In the genomic region with DNA sequence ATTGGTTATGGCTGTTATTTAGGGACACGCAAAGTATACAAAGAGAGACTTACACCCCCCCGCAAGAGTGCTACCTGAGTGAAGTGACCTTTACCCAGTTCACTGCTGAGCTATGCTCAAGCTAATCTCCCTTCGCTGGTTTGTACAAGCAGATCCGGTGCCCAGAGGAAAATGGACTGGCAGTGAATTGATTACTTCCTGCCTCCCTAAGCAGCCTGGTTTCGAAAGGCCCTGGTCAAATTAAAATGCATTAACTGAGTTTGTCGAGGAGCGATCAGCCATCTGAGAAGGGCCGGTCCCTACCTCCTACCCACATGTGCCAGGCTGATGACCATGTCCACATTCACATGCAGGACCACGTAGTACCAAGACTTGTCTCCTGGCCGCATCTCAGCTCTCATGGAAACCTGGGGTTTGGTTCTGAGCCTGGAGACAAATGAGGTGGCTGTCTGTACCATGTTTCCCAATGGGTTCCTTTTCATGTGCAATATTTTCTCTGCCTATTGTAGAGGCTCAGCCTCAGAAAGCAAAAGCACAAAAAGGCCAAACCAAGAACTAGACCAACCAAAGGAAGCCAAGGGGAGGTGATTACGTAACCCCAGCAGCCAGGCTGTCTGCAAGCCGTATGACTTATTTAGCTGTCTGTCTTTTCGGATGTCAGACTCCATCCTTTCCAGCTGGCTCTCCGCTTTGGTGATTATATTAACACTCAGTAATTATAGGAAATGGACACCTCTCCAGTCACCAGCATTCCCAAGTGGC, we compare ENCODE assay signal across 11 cellular contexts.
DNase-seq lines count a peak whose midpoint lies in the region; ATAC-seq and TF ChIP-seq lines count a peak whose summit lies in the region.
"Had no signal": no experiment of that assay in that cellular context is flagged by ENCODE, and none has a peak within 500 bp of the region (broad histone marks: within the 10 kb centered on the region; RNA-seq: fewer than 3 reads in every experiment).

No MANE protein-coding gene starts in this region.

- H3K27me3 ChIP-seq in GM23248 (replicated peaks; ENCODE audit: insufficient read depth): no peaks in the 10 kb centered on the region
- H3K27me3 ChIP-seq in suprapubic skin: no peaks in the 10 kb centered on the region
- H3K27me3 ChIP-seq: neutrophil, SJSA1 had no signal

- DNase-seq in AG20443 (ENCODE audit: low spot score) (peak; percentile 45), GM23248 (peak; percentile 76), NOMO-1 treated with DMSO at 0.1 percent for 48 hours (lab: John Stamatoyannopoulos, UW; ENCODE audit: unreplicated experiment) (peak; percentile 77), foreskin fibroblast (peak; percentile 18 to 43), suprapubic skin (ENCODE audit: low spot score in 2 of 2) (no peak), GM19238 (ENCODE audit: insufficient read length, low spot score) (no peak)
- DNase-seq: activated CD8-positive, alpha-beta memory T cell treated with anti-CD3 and anti-CD28 coated beads for 24 hours had no signal

- no peak overlapping the region for H3K4me2 ChIP-seq in GM23248 (ENCODE audit: unreplicated experiment)

- H3K4me3 ChIP-seq in GM23248: no peak overlapping the region
- no peak overlapping the region for H3K4me3 ChIP-seq in foreskin fibroblast (ENCODE audit: low read depth in 1 of 2, low read length in 2 of 2)
- H3K4me3 ChIP-seq in suprapubic skin: no peak overlapping the region
- H3K4me3 ChIP-seq: SJSA1 had no signal

- TF ChIP-seq POLR2A in suprapubic skin (IDR thresholded peaks at IDR 0.05): no peak

- H3K27ac ChIP-seq in GM23248: no peak overlapping the region
- H3K27ac ChIP-seq in suprapubic skin: no peak overlapping the region
- H3K27ac ChIP-seq: neutrophil, SJSA1 had no signal

- H4K20me1 ChIP-seq in GM23248 (ENCODE audit: insufficient read depth): no peaks in the 10 kb centered on the region

- no peaks in the 10 kb centered on the region for H3K36me3 ChIP-seq in GM23248 (ENCODE audit: low read depth)
- no peaks in the 10 kb centered on the region for H3K36me3 ChIP-seq in suprapubic skin
- H3K36me3 ChIP-seq: neutrophil, SJSA1 had no signal

- H3K9me2 ChIP-seq in GM23248 (ENCODE audit: insufficient read depth): no peaks in the 10 kb centered on the region

- no peak overlapping the region for H3K9ac ChIP-seq in GM23248

- TF ChIP-seq CTCF in foreskin fibroblast (IDR thresholded peaks at IDR 0.05; ENCODE audit: low read depth, low read length): no peak
- no peak for TF ChIP-seq CTCF in suprapubic skin (IDR thresholded peaks at IDR 0.05)

- peaks cover 8% of the 10 kb centered on the region for H3K4me1 ChIP-seq in GM23248 (ENCODE audit: insufficient read depth)
- H3K4me1 ChIP-seq in suprapubic skin: peaks cover 22% of the 10 kb centered on the region

- in situ Hi-C loops in GM23248 (cut with MboI): loop anchor here (10.0 kb wide), 2 partner anchors 204 to 266 kb away; no protein-coding TSS in a partner anchor

- no peak overlapping the region for H2AFZ ChIP-seq in GM23248

- H3K79me2 ChIP-seq in GM23248 (ENCODE audit: insufficient read depth): no peaks in the 10 kb centered on the region

- peaks cover 5% of the 10 kb centered on the region; the same call in 1 of the 2 replicates for H3F3A ChIP-seq in GM23248 (ENCODE audit: insufficient read depth)

- H3K9me3 ChIP-seq in GM23248 (ENCODE audit: low read depth): no peaks in the 10 kb centered on the region
- no peaks in the 10 kb centered on the region for H3K9me3 ChIP-seq in suprapubic skin
- H3K9me3 ChIP-seq: neutrophil, SJSA1 had no signal

- 69 to 70% methylated on average over 14 of the region's 14 CpGs for WGBS in GM23248 (ENCODE audit: low coverage in 1 of 2, low lambda C conversion rate in 2 of 2, missing lambda C conversion rate in 2 of 2), 2 experiments
- 55% methylated on average over 14 of the region's 14 CpGs for WGBS in suprapubic skin

- ATAC-seq in HG03280 (IDR thresholded peaks at IDR 0.05; ENCODE audit: unreplicated experiment) (no peak), HG02588 (IDR thresholded peaks at IDR 0.05; ENCODE audit: unreplicated experiment) (no peak)

- no peak for TF ChIP-seq EP300 in suprapubic skin (IDR thresholded peaks at IDR 0.05)

Comparison
In these comparisons a context has a peak if more than half of its experiments do, and no peak if none do; other contexts are left out.
1. DNase-seq: peak in AG20443 (single experiment), GM23248 (single experiment), NOMO-1 treated with DMSO at 0.1 percent for 48 hours (single experiment) and foreskin fibroblast (2 of 2); none in suprapubic skin (0 of 2) and GM19238 (single experiment).